ENCODE assay signal across 8 cellular contexts in genomic region chr9:69168709-69169217, GRCh38. TPM values are rescaled to one million over a fixed set of nuclear protein-coding genes. Genes with fewer than 3 reads are reported as not detected.
DNase-seq lines count a peak whose midpoint lies in the region; ATAC-seq, FAIRE-seq and TF ChIP-seq lines count a peak whose summit lies in the region.

No MANE protein-coding gene starts in this region.

- H4K20me1 ChIP-seq in OCI-LY3 (ENCODE audit: insufficient read depth, low read length) = no peaks in the 10 kb centered on the region
- H4K20me1 ChIP-seq in osteoblast (ENCODE audit: insufficient read depth, low read length) = no peaks in the 10 kb centered on the region

- peak overlapping the region; percentile 73 for H3K27ac Mint-ChIP-seq in activated naive CD8-positive, alpha-beta T cell treated with anti-CD3 and anti-CD28 coated beads, Interleukin-2, amount 10 ng/mL, durations not matched to agents 7 days and 5 days

- H3K79me2 ChIP-seq in OCI-LY3 (ENCODE audit: low read length) = peaks cover under 1% of the 10 kb centered on the region
- no peaks in the 10 kb centered on the region for H3K79me2 ChIP-seq in osteoblast (ENCODE audit: insufficient read depth, low read length)

- H3K4me1 Mint-ChIP-seq in activated naive CD8-positive, alpha-beta T cell treated with anti-CD3 and anti-CD28 coated beads, Interleukin-2, amount 10 ng/mL, durations not matched to agents 7 days and 5 days = peaks cover 12% of the 10 kb centered on the region

- H3K27me3 ChIP-seq in OCI-LY3 (ENCODE audit: low read depth, low read length) (no peaks in the 10 kb centered on the region), osteoblast (ENCODE audit: insufficient read depth, low read length) (no peaks in the 10 kb centered on the region), dorsolateral prefrontal cortex (no peaks in the 10 kb centered on the region)

- peak; percentile 67 for ATAC-seq in HG02870 (IDR thresholded peaks at IDR 0.05; ENCODE audit: unreplicated experiment)
- peak; percentile 71 for ATAC-seq in activated naive CD8-positive, alpha-beta T cell treated with anti-CD3 and anti-CD28 coated beads, Interleukin-2, amount 10 ng/mL, durations not matched to agents 7 days and 5 days (ENCODE audit: low read depth)

- H3K4me2 ChIP-seq in OCI-LY3 (ENCODE audit: low read length) (peak overlapping the region; percentile 77), osteoblast (ENCODE audit: insufficient read depth, low read length) (no peak overlapping the region)

- FAIRE-seq in GM18507 (lab: Jason Lieb, UNC) = peak; percentile 72

- H3K9me3 Mint-ChIP-seq in activated naive CD8-positive, alpha-beta T cell treated with anti-CD3 and anti-CD28 coated beads, Interleukin-2, amount 10 ng/mL, durations not matched to agents 7 days and 5 days = no peaks in the 10 kb centered on the region

- H2AFZ ChIP-seq in OCI-LY3 (ENCODE audit: low read depth, low read length) (peak overlapping the region; percentile 47), osteoblast (ENCODE audit: low read length) (no peak overlapping the region)

- H3K27ac ChIP-seq in OCI-LY3 (ENCODE audit: low read length) (peak overlapping the region; percentile 19), osteoblast (ENCODE audit: low read depth, low read length) (no peak overlapping the region), dorsolateral prefrontal cortex (no peak overlapping the region)

- H3K36me3 ChIP-seq in OCI-LY3 (replicated peaks; ENCODE audit: low read depth, low read length) (no peaks in the 10 kb centered on the region), osteoblast (ENCODE audit: insufficient read depth, low read length) (no peaks in the 10 kb centered on the region)

- intact Hi-C loops in dorsolateral prefrontal cortex (cut with DNase I) = no loop called here

- peak overlapping the region; percentile 71 for H3K4me3 Mint-ChIP-seq in activated naive CD8-positive, alpha-beta T cell treated with anti-CD3 and anti-CD28 coated beads, Interleukin-2, amount 10 ng/mL, durations not matched to agents 7 days and 5 days

- H3K36me3 Mint-ChIP-seq in activated naive CD8-positive, alpha-beta T cell treated with anti-CD3 and anti-CD28 coated beads, Interleukin-2, amount 10 ng/mL, durations not matched to agents 7 days and 5 days = no peaks in the 10 kb centered on the region

- DNase-seq in GM18507 (ENCODE audit: extremely low spot score, insufficient read length, low read depth) = no peak
- DNase-seq in activated naive CD8-positive, alpha-beta T cell treated with anti-CD3 and anti-CD28 coated beads, Interleukin-2, amount 10 ng/mL, durations not matched to agents 7 days and 5 days = peak; percentile 36
- DNase-seq in osteoblast (ENCODE audit: insufficient read length, low spot score, missing footprints) = peak; percentile 72
- DNase-seq in UCSD-AML1 (lab: John Stamatoyannopoulos, UW; ENCODE audit: unreplicated experiment) = no peak
- DNase-seq in dorsolateral prefrontal cortex = no peak
- DNase-seq in SHP77 (lab: John Stamatoyannopoulos, UW) = no peak

- H3K4me1 ChIP-seq in OCI-LY3 (ENCODE audit: low read length) (peaks cover 33% of the 10 kb centered on the region), osteoblast (ENCODE audit: insufficient read depth, low read length) (peaks cover 13% of the 10 kb centered on the region)

- H3K4me3 ChIP-seq in OCI-LY3 (ENCODE audit: low read length) (peak overlapping the region; percentile 76), osteoblast (ENCODE audit: insufficient read depth, low read length) (no peak overlapping the region), dorsolateral prefrontal cortex (no peak overlapping the region)

- POLR2A ChIA-PET in activated naive CD8-positive, alpha-beta T cell treated with anti-CD3 and anti-CD28 coated beads, Interleukin-2, amount 10 ng/mL, durations not matched to agents 7 days and 5 days (lab: Charles Lee) = interaction anchor here (0.7 kb wide), 1 partner anchor 22 kb away, joined by 3 read pairs; no protein-coding TSS in a partner anchor

- H3K9me3 ChIP-seq in OCI-LY3 (ENCODE audit: insufficient read depth, low read length) (no peaks in the 10 kb centered on the region), osteoblast (ENCODE audit: low read depth, low read length) (no peaks in the 10 kb centered on the region)

- TF ChIP-seq CTCF in OCI-LY3 (IDR thresholded peaks at IDR 0.05; ENCODE audit: low read depth, low read length) (no peak), osteoblast (IDR thresholded peaks at IDR 0.05; ENCODE audit: extremely low read depth, low read depth, low read length) (no peak), dorsolateral prefrontal cortex (IDR thresholded peaks at IDR 0.05 in 54 of 56, conservative IDR thresholded peaks at IDR 0.05 in 2 of 56; ENCODE audit: low read depth in 1 of 56, partially characterized antibody in 56 of 56) (no peak)

- H3K9ac ChIP-seq in OCI-LY3 (ENCODE audit: low read length) = peak overlapping the region; percentile 33; the same call in 1 of the 2 replicates

- H3K27me3 Mint-ChIP-seq in activated naive CD8-positive, alpha-beta T cell treated with anti-CD3 and anti-CD28 coated beads, Interleukin-2, amount 10 ng/mL, durations not matched to agents 7 days and 5 days = peaks cover 25% of the 10 kb centered on the region

RNA-seq across cellular contexts. Expression of gene TJP2, which starts 5.3 kb away (rescaled TPM):
- total RNA-seq in activated naive CD8-positive, alpha-beta T cell treated with anti-CD3 and anti-CD28 coated beads, Interleukin-2, amount 10 ng/mL, durations not matched to agents 7 days and 5 days = 1 to 10 TPM; 2.1 to 3.2 TPM
- total RNA-seq in osteoblast = 28.6 and 30.4 TPM in 2 replicates
- total RNA-seq in dorsolateral prefrontal cortex = 100 to 1,000 TPM in 22 of 120 experiments, 10 to 100 TPM in 98; 22.2 to 199 (median 67.6) TPM

Comparison
In these comparisons a context has a peak if more than half of its experiments do, and no peak if none do; other contexts are left out.
1. DNase-seq: peak in activated naive CD8-positive, alpha-beta T cell treated with anti-CD3 and anti-CD28 coated beads, Interleukin-2, amount 10 ng/mL, durations not matched to agents 7 days and 5 days (single experiment) and osteoblast (single experiment); none in GM18507 (single experiment), UCSD-AML1 (single experiment), dorsolateral prefrontal cortex (0 of 10) and SHP77 (0 of 2).